ENCODE assay signal across 11 cellular contexts in the genomic region with DNA sequence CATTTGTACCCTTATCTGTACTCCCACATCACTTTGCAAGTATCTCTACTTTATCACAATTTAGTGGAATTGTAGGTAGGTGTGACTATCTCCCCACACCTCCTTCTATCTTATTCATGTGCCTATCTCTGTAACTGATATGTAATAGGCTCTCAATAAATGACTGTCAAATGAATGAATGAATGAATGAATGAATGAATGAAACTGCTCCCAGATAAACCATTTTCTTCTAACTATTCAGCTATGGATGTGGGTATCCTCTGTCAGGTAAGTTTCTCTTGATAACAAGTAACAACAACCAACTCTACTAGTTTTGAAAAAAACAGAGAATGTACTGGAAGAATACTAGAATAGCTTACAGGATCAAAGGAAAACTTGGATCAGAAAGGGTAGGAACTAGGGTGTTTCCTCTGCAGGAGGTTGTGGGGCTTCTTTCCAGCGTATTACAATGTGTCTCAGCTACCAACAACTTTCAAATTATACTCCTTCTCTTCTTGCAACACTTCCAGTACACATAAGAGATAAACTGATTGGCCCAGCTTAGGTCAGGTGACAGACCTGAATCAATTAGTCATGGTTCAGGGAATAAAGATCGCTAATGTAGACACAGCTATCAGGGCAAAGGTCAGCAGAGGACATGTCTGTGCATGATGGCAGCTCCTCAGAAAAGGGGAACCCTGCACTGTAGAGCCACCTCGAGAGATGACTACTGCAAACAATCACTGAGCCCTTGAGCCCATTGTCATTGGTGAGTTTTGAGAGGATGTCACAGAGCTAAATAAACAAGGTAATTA. TPM values are rescaled to one million over a fixed set of nuclear protein-coding genes. Genes with fewer than 3 reads are reported as not detected.
DNase-seq lines count a peak whose midpoint lies in the region; ATAC-seq and TF ChIP-seq lines count a peak whose summit lies in the region.
"Had no signal": no experiment of that assay in that cellular context is flagged by ENCODE, and none has a peak within 500 bp of the region (broad histone marks: within the 10 kb centered on the region; RNA-seq: fewer than 3 reads in every experiment).

No MANE protein-coding gene starts in this region.

- POLR2A ChIA-PET in activated CD8-positive, alpha-beta T cell treated with anti-CD3 and anti-CD28 coated beads for 36 hours (lab: Charles Lee) = no interaction called here
- POLR2A ChIA-PET in activated CD8-positive, alpha-beta T cell treated with anti-CD3 and anti-CD28 coated beads, Interleukin-2, amount 10 ng/mL, durations not matched to agents 7 days and 5 days (lab: Charles Lee) = no interaction called here

- H3K27ac ChIP-seq in SJCRH30 (peak overlapping the region; percentile 90), uterus (no peak overlapping the region)
- H3K27ac ChIP-seq: BLaER1, esophagus muscularis mucosa had no signal

- peak; percentile 87 for ATAC-seq in activated CD8-positive, alpha-beta T cell treated with anti-CD3 and anti-CD28 coated beads for 36 hours
- ATAC-seq in activated CD8-positive, alpha-beta T cell treated with anti-CD3 and anti-CD28 coated beads, Interleukin-2, amount 10 ng/mL, durations not matched to agents 7 days and 5 days = no peak
- ATAC-seq in HG03280 (IDR thresholded peaks at IDR 0.05; ENCODE audit: unreplicated experiment) (peak; percentile 56), HG03460 (IDR thresholded peaks at IDR 0.05; ENCODE audit: unreplicated experiment) (no peak)
- ATAC-seq in stimulated activated effector memory CD8-positive, alpha-beta T cell treated with anti-CD3 and anti-CD28 coated beads, Interleukin-12 subunit alpha, Interleukin-12 subunit beta, amount 100 ng/mL, for 72 hours = peak; percentile 55

- H3K36me3 Mint-ChIP-seq in activated CD8-positive, alpha-beta T cell treated with anti-CD3 and anti-CD28 coated beads for 36 hours (ENCODE audit: low read depth) = no peaks in the 10 kb centered on the region
- H3K36me3 Mint-ChIP-seq in activated CD8-positive, alpha-beta T cell treated with anti-CD3 and anti-CD28 coated beads, Interleukin-2, amount 10 ng/mL, durations not matched to agents 7 days and 5 days (ENCODE audit: low read depth) = no peaks in the 10 kb centered on the region
- no peaks in the 10 kb centered on the region for H3K36me3 Mint-ChIP-seq in stimulated activated effector memory CD8-positive, alpha-beta T cell treated with anti-CD3 and anti-CD28 coated beads, Interleukin-12 subunit alpha, Interleukin-12 subunit beta, amount 100 ng/mL, for 72 hours

- H3K4me3 Mint-ChIP-seq in activated CD8-positive, alpha-beta T cell treated with anti-CD3 and anti-CD28 coated beads for 36 hours = no peak overlapping the region
- no peak overlapping the region for H3K4me3 Mint-ChIP-seq in activated CD8-positive, alpha-beta T cell treated with anti-CD3 and anti-CD28 coated beads, Interleukin-2, amount 10 ng/mL, durations not matched to agents 7 days and 5 days
- no peak overlapping the region for H3K4me3 Mint-ChIP-seq in stimulated activated effector memory CD8-positive, alpha-beta T cell treated with anti-CD3 and anti-CD28 coated beads, Interleukin-12 subunit alpha, Interleukin-12 subunit beta, amount 100 ng/mL, for 72 hours

- peaks cover 4% of the 10 kb centered on the region for H3K4me1 Mint-ChIP-seq in activated CD8-positive, alpha-beta T cell treated with anti-CD3 and anti-CD28 coated beads for 36 hours (ENCODE audit: low read depth)
- H3K4me1 Mint-ChIP-seq in activated CD8-positive, alpha-beta T cell treated with anti-CD3 and anti-CD28 coated beads, Interleukin-2, amount 10 ng/mL, durations not matched to agents 7 days and 5 days (ENCODE audit: low read depth) = no peaks in the 10 kb centered on the region
- H3K4me1 Mint-ChIP-seq in stimulated activated effector memory CD8-positive, alpha-beta T cell treated with anti-CD3 and anti-CD28 coated beads, Interleukin-12 subunit alpha, Interleukin-12 subunit beta, amount 100 ng/mL, for 72 hours = no peaks in the 10 kb centered on the region

- H3K27ac Mint-ChIP-seq in activated CD8-positive, alpha-beta T cell treated with anti-CD3 and anti-CD28 coated beads for 36 hours = no peak overlapping the region
- H3K27ac Mint-ChIP-seq in activated CD8-positive, alpha-beta T cell treated with anti-CD3 and anti-CD28 coated beads, Interleukin-2, amount 10 ng/mL, durations not matched to agents 7 days and 5 days = no peak overlapping the region
- H3K27ac Mint-ChIP-seq in stimulated activated effector memory CD8-positive, alpha-beta T cell treated with anti-CD3 and anti-CD28 coated beads, Interleukin-12 subunit alpha, Interleukin-12 subunit beta, amount 100 ng/mL, for 72 hours = no peak overlapping the region

- CTCF ChIA-PET in activated CD8-positive, alpha-beta T cell treated with anti-CD3 and anti-CD28 coated beads for 36 hours (lab: Charles Lee) = interaction anchor here (0.8 to 3.5 kb wide), 4 partner anchors 9 to 38 kb away, joined by 4 to 29 read pairs (median 8); no protein-coding TSS in a partner anchor
- CTCF ChIA-PET in activated CD8-positive, alpha-beta T cell treated with anti-CD3 and anti-CD28 coated beads, Interleukin-2, amount 10 ng/mL, durations not matched to agents 7 days and 5 days (lab: Charles Lee) = interaction anchor here (0.9 to 1.7 kb wide), 3 partner anchors 8 to 230 kb away, joined by 4 to 6 read pairs (median 4); no protein-coding TSS in a partner anchor

- no peak for TF ChIP-seq POLR2A in uterus (IDR thresholded peaks at IDR 0.05)

- H3K9me3 Mint-ChIP-seq in activated CD8-positive, alpha-beta T cell treated with anti-CD3 and anti-CD28 coated beads for 36 hours = no peaks in the 10 kb centered on the region
- H3K9me3 Mint-ChIP-seq in activated CD8-positive, alpha-beta T cell treated with anti-CD3 and anti-CD28 coated beads, Interleukin-2, amount 10 ng/mL, durations not matched to agents 7 days and 5 days (ENCODE audit: insufficient read depth) = no peaks in the 10 kb centered on the region
- no peaks in the 10 kb centered on the region for H3K9me3 Mint-ChIP-seq in stimulated activated effector memory CD8-positive, alpha-beta T cell treated with anti-CD3 and anti-CD28 coated beads, Interleukin-12 subunit alpha, Interleukin-12 subunit beta, amount 100 ng/mL, for 72 hours

- H3K27me3 ChIP-seq in SJCRH30 = no peaks in the 10 kb centered on the region
- H3K27me3 ChIP-seq in uterus = no peaks in the 10 kb centered on the region
- H3K27me3 ChIP-seq: BLaER1, esophagus muscularis mucosa had no signal

- DNase-seq in activated CD8-positive, alpha-beta T cell treated with anti-CD3 and anti-CD28 coated beads for 36 hours = peak; percentile 13
- no peak for DNase-seq in activated CD8-positive, alpha-beta T cell treated with anti-CD3 and anti-CD28 coated beads, Interleukin-2, amount 10 ng/mL, durations not matched to agents 7 days and 5 days
- DNase-seq in SJCRH30 (peak; percentile 84 to 96), uterus (no peak), AG08396 (ENCODE audit: low spot score) (no peak)
- DNase-seq in stimulated activated effector memory CD8-positive, alpha-beta T cell treated with anti-CD3 and anti-CD28 coated beads, Interleukin-12 subunit alpha, Interleukin-12 subunit beta, amount 100 ng/mL, for 72 hours (ENCODE audit: low spot score in 2 of 2) = no peak
- DNase-seq: NCI-H1930 had no signal

- H3K9me3 ChIP-seq in SJCRH30 (replicated peaks) (no peaks in the 10 kb centered on the region), uterus (no peaks in the 10 kb centered on the region)
- H3K9me3 ChIP-seq: BLaER1, esophagus muscularis mucosa had no signal

- no peak for TF ChIP-seq CTCF in activated CD8-positive, alpha-beta T cell treated with anti-CD3 and anti-CD28 coated beads for 36 hours (IDR thresholded peaks at IDR 0.05)
- TF ChIP-seq CTCF in uterus (IDR thresholded peaks at IDR 0.05) = no peak

- intact Hi-C loops in activated CD8-positive, alpha-beta T cell treated with anti-CD3 and anti-CD28 coated beads for 36 hours (cut with micrococcal nuclease) = no loop called here
- intact Hi-C loops in uterus (cut with DNase I; ENCODE audit: low total_unique reads) = no loop called here

- H3K4me1 ChIP-seq in SJCRH30 (peaks cover 12% of the 10 kb centered on the region), uterus (no peaks in the 10 kb centered on the region)
- H3K4me1 ChIP-seq: BLaER1, esophagus muscularis mucosa had no signal

- no peaks in the 10 kb centered on the region for H3K36me3 ChIP-seq in SJCRH30
- no peaks in the 10 kb centered on the region for H3K36me3 ChIP-seq in uterus
- H3K36me3 ChIP-seq: BLaER1, esophagus muscularis mucosa had no signal

- H3K4me3 ChIP-seq in SJCRH30 (peak overlapping the region; percentile 51), uterus (no peak overlapping the region)
- H3K4me3 ChIP-seq: BLaER1, esophagus muscularis mucosa had no signal

- peaks cover 5% of the 10 kb centered on the region for H3K27me3 Mint-ChIP-seq in activated CD8-positive, alpha-beta T cell treated with anti-CD3 and anti-CD28 coated beads for 36 hours
- peaks cover 14% of the 10 kb centered on the region for H3K27me3 Mint-ChIP-seq in activated CD8-positive, alpha-beta T cell treated with anti-CD3 and anti-CD28 coated beads, Interleukin-2, amount 10 ng/mL, durations not matched to agents 7 days and 5 days (ENCODE audit: low read depth)

RNA-seq across cellular contexts. Expression of a gene that starts 37.0 kb away (rescaled TPM):
- 10 to 100 TPM; 18.0 to 18.1 TPM for total RNA-seq in activated CD8-positive, alpha-beta T cell treated with anti-CD3 and anti-CD28 coated beads for 36 hours
- total RNA-seq in activated CD8-positive, alpha-beta T cell treated with anti-CD3 and anti-CD28 coated beads, Interleukin-2, amount 10 ng/mL, durations not matched to agents 7 days and 5 days = 10 to 100 TPM; 23.6 to 24.4 TPM
- total RNA-seq in SJCRH30 (2014; rRNA removed; shearing (Covaris generic)) = 57.0 and 58.4 TPM in 2 replicates
- total RNA-seq in uterus = 10 to 100 TPM; 33.5 to 77.7 (median 52.9) TPM

Comparison
In these comparisons a context has a peak if more than half of its experiments do, and no peak if none do; other contexts are left out.
1. ATAC-seq: peak in activated CD8-positive, alpha-beta T cell treated with anti-CD3 and anti-CD28 coated beads for 36 hours (single experiment), HG03280 (single experiment) and stimulated activated effector memory CD8-positive, alpha-beta T cell treated with anti-CD3 and anti-CD28 coated beads, Interleukin-12 subunit alpha, Interleukin-12 subunit beta, amount 100 ng/mL, for 72 hours (single experiment); none in activated CD8-positive, alpha-beta T cell treated with anti-CD3 and anti-CD28 coated beads, Interleukin-2, amount 10 ng/mL, durations not matched to agents 7 days and 5 days (single experiment) and HG03460 (single experiment).
2. DNase-seq: peak in activated CD8-positive, alpha-beta T cell treated with anti-CD3 and anti-CD28 coated beads for 36 hours (single experiment) and SJCRH30 (2 of 2); none in activated CD8-positive, alpha-beta T cell treated with anti-CD3 and anti-CD28 coated beads, Interleukin-2, amount 10 ng/mL, durations not matched to agents 7 days and 5 days (single experiment), stimulated activated effector memory CD8-positive, alpha-beta T cell treated with anti-CD3 and anti-CD28 coated beads, Interleukin-12 subunit alpha, Interleukin-12 subunit beta, amount 100 ng/mL, for 72 hours (0 of 2), uterus (0 of 2) and AG08396 (single experiment).